25 cellular contexts compared by ENCODE assay signal in genomic region chr5:137137013-137137632, GRCh38.
DNase-seq lines count a peak whose midpoint lies in the region; ATAC-seq, FAIRE-seq and TF ChIP-seq lines count a peak whose summit lies in the region.
"Had no signal": no experiment of that assay in that cellular context is flagged by ENCODE, and none has a peak within 500 bp of the region (broad histone marks: within the 10 kb centered on the region; RNA-seq: fewer than 3 reads in every experiment).

No MANE protein-coding gene starts in this region.

- H3F3A ChIP-seq in neural cell (ENCODE audit: insufficient read depth, low read length, poor library complexity, severe bottlenecking), result no peaks in the 10 kb centered on the region

- TF ChIP-seq CTCF in K562 (IDR thresholded peaks at IDR 0.05 in 2 of 3, conservative IDR thresholded peaks at IDR 0.05 in 1 of 3; ENCODE audit: insufficient read depth in 2 of 3, low read depth in 1 of 3, low read length in 3 of 3), result no peak
- TF ChIP-seq CTCF in neural cell (IDR thresholded peaks at IDR 0.05; ENCODE audit: poor library complexity, severe bottlenecking), result no peak

- no peak for FAIRE-seq in K562 (lab: Jason Lieb, UNC)
- FAIRE-seq: GM12891, TTC549 had no signal

- H3K9me3 ChIP-seq in right cardiac atrium (ENCODE audit: control insufficient read depth, low read length), result no peaks in the 10 kb centered on the region
- no peaks in the 10 kb centered on the region for H3K9me3 ChIP-seq in K562 (replicated peaks; ENCODE audit: control insufficient read depth, insufficient read depth, low read depth, low read length)
- H3K9me3 ChIP-seq in neural cell (ENCODE audit: low read length), result no peaks in the 10 kb centered on the region
- H3K9me3 ChIP-seq: ascending aorta, psoas muscle, tibial artery had no signal

- ATAC-seq in Right ventricle myocardium inferior (peak; percentile 30), right cardiac atrium (no peak), K562 (no peak)
- ATAC-seq: activated T-cell treated with anti-CD3 and anti-CD28 coated beads, Interleukin-2, amount 50 U/mL, for 72 hours; effector memory CD8-positive, alpha-beta T cell; left colon; psoas muscle had no signal

- H3K27me3 ChIP-seq in right cardiac atrium (ENCODE audit: control insufficient read depth, insufficient read depth) (no peaks in the 10 kb centered on the region), K562 (ENCODE audit: control insufficient read depth in 2 of 2, insufficient read depth in 2 of 2, low read length in 2 of 2) (peaks cover 0 to 4% of the 10 kb centered on the region in 2 experiments; a peak in 1 of 5 replicates), neural cell (ENCODE audit: insufficient read depth, low read depth, low read length) (no peaks in the 10 kb centered on the region)
- H3K27me3 ChIP-seq: ascending aorta, tibial artery had no signal

- H4K20me1 ChIP-seq in K562 (replicated peaks; ENCODE audit: control insufficient read depth, insufficient read depth, low read length) (no peaks in the 10 kb centered on the region; the same call in 1 of the 2 replicates), neural cell (ENCODE audit: insufficient read depth) (no peaks in the 10 kb centered on the region)

- no peak overlapping the region for H3K9ac ChIP-seq in K562 (ENCODE audit: insufficient read depth in 1 of 2, low read depth in 2 of 2, low read length in 2 of 2)
- peak overlapping the region; percentile 43 for H3K9ac ChIP-seq in neural cell (ENCODE audit: low read length)
- H3K9ac ChIP-seq: KMS-11 had no signal

- no peak overlapping the region for H3K27ac ChIP-seq in right cardiac atrium (ENCODE audit: low read length)
- H3K27ac ChIP-seq in K562 (ENCODE audit: extremely low read depth, low read depth, low read length), result no peak overlapping the region
- peak overlapping the region; percentile 68 for H3K27ac ChIP-seq in neural cell (ENCODE audit: low read length)
- H3K27ac ChIP-seq: ascending aorta, C4-2B, KMS-11, psoas muscle, tibial artery had no signal

- in situ Hi-C loops in K562 (cut with MboI), result no loop called here

- DNase-seq in Right ventricle myocardium inferior (ENCODE audit: missing footprints), result no peak
- DNase-seq in right cardiac atrium, result no peak
- DNase-seq in NCI-H2029 treated with DMSO at 0.1 percent for 48 hours (lab: John Stamatoyannopoulos, UW), result peak; percentile 62
- peak in 1 of 4 experiments; percentile 9 for DNase-seq in K562 (ENCODE audit: extremely low read depth in 1 of 4, low spot score in 3 of 4)
- DNase-seq in HT-29 (ENCODE audit: low spot score), result no peak
- DNase-seq in EL, result no peak
- no peak for DNase-seq in pons (ENCODE audit: low spot score)
- DNase-seq: activated naive CD4-positive, alpha-beta T cell treated with anti-CD3 and anti-CD28 coated beads, Interleukin-2, amount 50 U/mL, for 16 hours; activated T-cell treated with anti-CD3 and anti-CD28 coated beads, Interleukin-2, amount 50 U/mL, for 72 hours; DMS153; effector memory CD8-positive, alpha-beta T cell; head of caudate nucleus; left colon; midbrain; NCI-H345; psoas muscle; stimulated activated CD4-positive, alpha-beta T cell treated with anti-CD3 and anti-CD28 coated beads, Interleukin-2, amount 100 ng/mL, for 48 hours had no signal

- H3K9me1 ChIP-seq in K562 (ENCODE audit: control insufficient read depth, insufficient read depth, low read length), result no peaks in the 10 kb centered on the region

- no peak for TF ChIP-seq POLR2A in K562 (conservative IDR thresholded peaks at IDR 0.05)

- H2AFZ ChIP-seq in K562 (ENCODE audit: low read depth, low read length) (no peak overlapping the region), neural cell (ENCODE audit: low read depth, low read length) (peak overlapping the region; percentile 46)

- no peaks in the 10 kb centered on the region for H3K9me2 ChIP-seq in neural cell (ENCODE audit: insufficient read depth, low read length)

- H3K36me3 ChIP-seq in K562 (ENCODE audit: control insufficient read depth, insufficient read depth, low read length) (no peaks in the 10 kb centered on the region), neural cell (ENCODE audit: insufficient read depth, low read length) (no peaks in the 10 kb centered on the region)
- H3K36me3 ChIP-seq: ascending aorta, tibial artery had no signal

- H3K4me2 ChIP-seq in K562 (ENCODE audit: insufficient read depth, low read length), result no peak overlapping the region
- H3K4me2 ChIP-seq in neural cell (ENCODE audit: low read length), result peak overlapping the region; percentile 30
- H3K4me2 ChIP-seq: KMS-11, smooth muscle cell had no signal

- H3K4me1 ChIP-seq in right cardiac atrium (ENCODE audit: control insufficient read depth, insufficient read depth, low read length) (peaks cover 5% of the 10 kb centered on the region), K562 (replicated peaks in 1 of 2; ENCODE audit: control insufficient read depth in 2 of 2, insufficient read depth in 2 of 2, low read length in 2 of 2) (no peaks in the 10 kb centered on the region)
- H3K4me1 ChIP-seq: psoas muscle had no signal

- 29% methylated on average over 2 of the region's 2 CpGs for WGBS in right cardiac atrium
- WGBS in K562 (ENCODE audit: insufficient coverage, low coverage, missing lambda C conversion rate), result 0% methylated on average over 2 of the region's 2 CpGs

- no TSS peak for BruUV-seq in K562 (replicated peaks; lab: Mats Ljungman, UMichigan)

- no peaks in the 10 kb centered on the region for H3K79me2 ChIP-seq in K562 (ENCODE audit: control insufficient read depth, insufficient read depth, low read length)
- H3K79me2 ChIP-seq in neural cell (replicated peaks; ENCODE audit: insufficient read depth, low read length), result no peaks in the 10 kb centered on the region

- POLR2A ChIA-PET in K562 (lab: Yijun Ruan, JAX), result no interaction called here

- TF ChIP-seq EP300 in K562 (IDR thresholded peaks at IDR 0.05; ENCODE audit: low read length) (no peak), neural cell (conservative IDR thresholded peaks at IDR 0.05; ENCODE audit: poor library complexity, severe bottlenecking) (peak; percentile 19)

- intact Hi-C loops in Right ventricle myocardium inferior (cut with DNase I), result no loop called here
- intact Hi-C loops in right cardiac atrium (cut with DNase I), result no loop called here
- intact Hi-C loops in K562 (cut with micrococcal nuclease), result no loop called here

- H3K4me3 ChIP-seq in right cardiac atrium (ENCODE audit: low read length), result no peak overlapping the region
- H3K4me3 ChIP-seq in K562, result no peak overlapping the region
- peak overlapping the region; percentile 35 for H3K4me3 ChIP-seq in neural cell (ENCODE audit: low read length)
- H3K4me3 ChIP-seq: ascending aorta, psoas muscle, smooth muscle cell, tibial artery had no signal

- no peak for TF ChIP-seq RAD21 in K562 (CRISPR knock-in tag; conservative IDR thresholded peaks at IDR 0.05 in 1 of 2, IDR thresholded peaks at IDR 0.05 in 1 of 2)
- no peak for TF ChIP-seq RAD21 in neural cell (conservative IDR thresholded peaks at IDR 0.05)

- CTCF ChIA-PET in K562 (lab: Yijun Ruan, JAX; ENCODE audit: low intra/inter-chr PET ratio), result no interaction called here

TF ChIP-seq in K562, 482 proteins besides CTCF, POLR2A, EP300 and RAD21 (continues in another document):
- peak; percentile 27; the same call in 1 of the 2 replicates for TF ChIP-seq ZNF324 (CRISPR knock-in tag; IDR thresholded peaks at IDR 0.05)
- peak; percentile 18 for TF ChIP-seq MEIS2 (IDR thresholded peaks at IDR 0.05; ENCODE audit: partially characterized antibody)
- peak; percentile 72 for TF ChIP-seq CBFA2T2 (conservative IDR thresholded peaks at IDR 0.05)
- TF ChIP-seq HLTF (IDR thresholded peaks at IDR 0.05), result no peak
- peak; percentile 34 for TF ChIP-seq ARID1B (IDR thresholded peaks at IDR 0.05)
- no peak for TF ChIP-seq ATF6 (CRISPR knock-in tag; IDR thresholded peaks at IDR 0.05)

TF ChIP-seq in neural cell, 6 proteins besides CTCF, POLR2A, EP300 and RAD21:
- no peak for TF ChIP-seq POLR2AphosphoS5 (IDR thresholded peaks at IDR 0.05)
